ENCODE assay signal across 20 cellular contexts in genomic region chr3:73680696-73681095, GRCh38.
A peak's percentile ranks its signal among the peaks of the same experiment; 100 is the strongest.
DNase-seq lines count a peak whose midpoint lies in the region; ATAC-seq and TF ChIP-seq lines count a peak whose summit lies in the region.
"Had no signal": no experiment of that assay in that cellular context is flagged by ENCODE, and none has a peak within 500 bp of the region (broad histone marks: within the 10 kb centered on the region; RNA-seq: fewer than 3 reads in every experiment).

No MANE protein-coding gene starts in this region.

- H3K4me3 ChIP-seq in tibial artery, result no peak overlapping the region
- H3K4me3 ChIP-seq: GM12878, K562, SJCRH30 had no signal

- no peaks in the 10 kb centered on the region for H3K36me3 ChIP-seq in tibial artery
- H3K36me3 ChIP-seq: SJCRH30 had no signal

- DNase-seq in NCI-H146 (lab: John Stamatoyannopoulos, UW), result peak; percentile 14
- DNase-seq in NCI-H146 treated with DMSO at 0.1 percent for 48 hours (lab: John Stamatoyannopoulos, UW; ENCODE audit: unreplicated experiment), result no peak
- DNase-seq in astrocyte of the hippocampus (ENCODE audit: low read depth, low spot score), result peak; percentile 31
- peak; percentile 41 for DNase-seq in fibroblast of peridontal ligament (ENCODE audit: extremely low read depth)
- no peak for DNase-seq in tibial artery
- DNase-seq in OCI-M2 (lab: John Stamatoyannopoulos, UW; ENCODE audit: unreplicated experiment), result no peak
- no peak for DNase-seq in DMS 273 (lab: John Stamatoyannopoulos, UW; ENCODE audit: unreplicated experiment)
- DNase-seq: 8988T; CD4-positive, alpha-beta memory T cell; DND-41; GOT3; NCI-H1694; NCI-H2107; NCI-H226; NCI-H526; PC-3; SJCRH30 had no signal

- TF ChIP-seq CTCF in tibial artery (IDR thresholded peaks at IDR 0.05), result no peak

- intact Hi-C loops in tibial artery (cut with DNase I; ENCODE audit: low total_unique reads), result no loop called here

- peaks cover 0 to 20% (median 7%) of the 10 kb centered on the region in 4 donors for H3K4me1 ChIP-seq in tibial artery

- no peaks in the 10 kb centered on the region for H3K27me3 ChIP-seq in tibial artery
- H3K27me3 ChIP-seq: SJCRH30 had no signal

- no peaks in the 10 kb centered on the region for H3K9me3 ChIP-seq in tibial artery
- H3K9me3 ChIP-seq: SJCRH30 had no signal

- no peak for ATAC-seq in GM19324 (IDR thresholded peaks at IDR 0.05; ENCODE audit: low FRiP score, unreplicated experiment)
- ATAC-seq: GM12878, K562, PC-3 had no signal

- peak overlapping the region; percentile 10 to 39 for H3K27ac ChIP-seq in tibial artery
- H3K27ac ChIP-seq: SJCRH30 had no signal

Comparison
In these comparisons a context has a peak if more than half of its experiments do, and no peak if none do; other contexts are left out.
1. DNase-seq: peak in NCI-H146 (single experiment), astrocyte of the hippocampus (single experiment) and fibroblast of peridontal ligament (single experiment); none in NCI-H146 treated with DMSO at 0.1 percent for 48 hours (single experiment), tibial artery (0 of 2), OCI-M2 (single experiment) and DMS 273 (single experiment).